Comparison of ENCODE assay signal across 8 cellular contexts in the genomic region with DNA sequence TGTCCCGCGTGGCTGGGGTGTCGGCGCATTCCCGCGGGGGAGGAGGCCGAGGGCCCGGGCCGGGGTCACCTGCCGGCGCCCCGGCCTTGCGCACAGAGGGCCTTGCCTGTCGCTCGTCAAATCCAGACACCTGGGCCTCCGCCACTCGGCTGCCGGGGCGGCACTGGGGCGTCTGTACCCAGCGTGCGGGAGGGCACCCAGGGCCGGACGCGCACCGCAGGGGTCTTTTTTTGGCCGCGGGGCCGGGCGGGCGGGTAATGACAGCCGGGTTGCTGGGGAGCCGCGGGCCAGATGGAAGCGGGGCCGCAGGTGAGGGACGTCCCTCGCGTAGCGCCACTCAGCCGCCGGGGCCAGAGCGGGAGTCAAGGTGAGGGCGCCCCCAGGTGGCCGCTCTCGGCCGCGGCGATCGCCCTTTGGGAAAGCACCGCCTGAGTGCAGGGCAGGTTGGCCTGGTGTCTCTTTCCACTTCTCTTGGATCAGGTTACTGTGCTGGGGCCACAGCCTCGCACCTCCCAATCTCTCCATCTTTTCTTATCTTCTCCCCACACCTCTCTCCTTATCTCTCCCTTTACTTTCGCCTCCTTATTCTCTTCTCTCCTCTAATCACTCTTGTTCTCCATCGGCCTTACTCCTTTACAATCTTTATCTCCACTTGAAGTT. TPM values are rescaled to one million over a fixed set of nuclear protein-coding genes. Genes with fewer than 3 reads are reported as not detected.
DNase-seq lines count a peak whose midpoint lies in the region; ATAC-seq and TF ChIP-seq lines count a peak whose summit lies in the region.

No MANE protein-coding gene starts in this region.

- no peak for TF ChIP-seq RAD21 in SK-N-SH (IDR thresholded peaks at IDR 0.05; ENCODE audit: low read length)

- H2AFZ ChIP-seq in SK-N-SH (ENCODE audit: low read depth), result no peak overlapping the region

- CTCF ChIA-PET in SK-N-SH (lab: Yijun Ruan, JAX), result interaction anchor here (0.6 to 4.2 kb wide), 9 partner anchors 9 to 50 kb away, joined by 3 to 12 read pairs (median 4); no protein-coding TSS in a partner anchor

- peak; percentile 54 for TF ChIP-seq CTCF in SK-N-SH (IDR thresholded peaks at IDR 0.05)
- peak; percentile 86 for TF ChIP-seq CTCF in mesothelial cell of epicardium (IDR thresholded peaks at IDR 0.05; ENCODE audit: unreplicated experiment)

- H3K9ac ChIP-seq in SK-N-SH (no peak overlapping the region), endocrine pancreas (ENCODE audit: control insufficient read depth, insufficient read depth, low read length) (peak overlapping the region; percentile 19)

- peak overlapping the region; percentile 47 for H3K27ac Mint-ChIP-seq in mesothelial cell of epicardium

- H4K20me1 ChIP-seq in SK-N-SH (ENCODE audit: insufficient read depth), result no peaks in the 10 kb centered on the region

- WGBS in SK-N-SH (ENCODE audit: low lambda C conversion rate), result 84% methylated on average over 44 of the region's 54 CpGs

- POLR2A ChIA-PET in SK-N-SH (lab: Yijun Ruan, JAX), result no interaction called here

- H3K36me3 ChIP-seq in SK-N-SH (replicated peaks in 1 of 2; ENCODE audit: control insufficient read depth in 1 of 2, insufficient read depth in 2 of 2, low read length in 1 of 2), result peaks cover 4 to 10% of the 10 kb centered on the region in 2 experiments
- no peaks in the 10 kb centered on the region for H3K36me3 ChIP-seq in endocrine pancreas (ENCODE audit: control insufficient read depth, insufficient read depth, low read length)

- H3K4me1 ChIP-seq in SK-N-SH (ENCODE audit: control insufficient read depth in 1 of 2, insufficient read depth in 2 of 2, low read depth in 1 of 2, low read length in 1 of 2) (peaks cover 16 to 41% of the 10 kb centered on the region in 2 experiments), endocrine pancreas (ENCODE audit: control insufficient read depth, insufficient read depth, low read length) (no peaks in the 10 kb centered on the region)

- H3K27me3 ChIP-seq in SK-N-SH (ENCODE audit: insufficient read depth) (no peaks in the 10 kb centered on the region), endocrine pancreas (ENCODE audit: control insufficient read depth, insufficient read depth, low read length) (no peaks in the 10 kb centered on the region)

- no peak for ATAC-seq in SK-N-SH treated with all-trans-retinoic acid at 6 μM for 48 hours
- no peak for ATAC-seq in GM21717 (IDR thresholded peaks at IDR 0.05; ENCODE audit: unreplicated experiment)

- no peak for DNase-seq in SK-N-SH
- DNase-seq in NCI-H1048 (lab: John Stamatoyannopoulos, UW), result peak; percentile 37
- DNase-seq in activated CD8-positive, alpha-beta memory T cell treated with anti-CD3 and anti-CD28 coated beads, Interleukin-2, amount 50 U/mL, for 24 hours (ENCODE audit: extremely low read depth), result peak; percentile 44
- DNase-seq in mesothelial cell of epicardium (ENCODE audit: low spot score in 2 of 2, unreplicated experiment in 2 of 2), result peak; percentile 64 to 86
- peak; percentile 82 to 85 for DNase-seq in stimulated activated CD8-positive, alpha-beta memory T cell treated with anti-CD3 and anti-CD28 coated beads, Interleukin-2, amount 100 ng/mL, for 48 hours (ENCODE audit: low read depth in 2 of 2)

- H3F3A ChIP-seq in SK-N-SH (replicated peaks; ENCODE audit: insufficient read depth), result peaks cover 22% of the 10 kb centered on the region

- H3K27ac ChIP-seq in SK-N-SH (ENCODE audit: low read depth in 2 of 2, low read length in 1 of 2), result no peak overlapping the region

- no peaks in the 10 kb centered on the region for H3K9me3 Mint-ChIP-seq in mesothelial cell of epicardium

- peaks cover 76% of the 10 kb centered on the region for H3K79me2 ChIP-seq in SK-N-SH (ENCODE audit: insufficient read depth)

- TF ChIP-seq EP300 in SK-N-SH (IDR thresholded peaks at IDR 0.05; ENCODE audit: borderline replicate concordance in 1 of 2, low read depth in 1 of 2, low read length in 1 of 2), result no peak

- peak overlapping the region; percentile 55 for H3K4me3 Mint-ChIP-seq in mesothelial cell of epicardium

- H3K4me3 ChIP-seq in SK-N-SH (ENCODE audit: low read depth in 2 of 2, low read length in 1 of 2) (no peak overlapping the region; a peak in 1 of 4 replicates), endocrine pancreas (ENCODE audit: control insufficient read depth, insufficient read depth, low read length) (no peak overlapping the region)

- H3K9me3 ChIP-seq in SK-N-SH (no peaks in the 10 kb centered on the region), endocrine pancreas (ENCODE audit: control insufficient read depth, low read length) (no peaks in the 10 kb centered on the region)

- peaks cover 72% of the 10 kb centered on the region for H3K4me1 Mint-ChIP-seq in mesothelial cell of epicardium

- no peaks in the 10 kb centered on the region for H3K36me3 Mint-ChIP-seq in mesothelial cell of epicardium

- no peak overlapping the region for H3K4me2 ChIP-seq in SK-N-SH

- peaks cover 34% of the 10 kb centered on the region for H3K27me3 Mint-ChIP-seq in mesothelial cell of epicardium (ENCODE audit: low read depth)

- H3K9me2 ChIP-seq in SK-N-SH, result no peaks in the 10 kb centered on the region

TF ChIP-seq in SK-N-SH, 30 proteins besides CTCF, POLR2A, EP300 and RAD21:
- TF ChIP-seq NFIC (IDR thresholded peaks at IDR 0.05; ENCODE audit: borderline replicate concordance) (no peak), ELF1 (IDR thresholded peaks at IDR 0.05) (no peak), MXI1 (IDR thresholded peaks at IDR 0.05; ENCODE audit: low read depth, low read length) (no peak)
- TF ChIP-seq, protein P1, sequence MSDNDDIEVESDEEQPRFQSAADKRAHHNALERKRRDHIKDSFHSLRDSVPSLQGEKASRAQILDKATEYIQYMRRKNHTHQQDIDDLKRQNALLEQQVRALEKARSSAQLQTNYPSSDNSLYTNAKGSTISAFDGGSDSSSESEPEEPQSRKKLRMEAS (IDR thresholded peaks at IDR 0.05; ENCODE audit: low read depth), result no peak
- TF ChIP-seq, protein P2, sequence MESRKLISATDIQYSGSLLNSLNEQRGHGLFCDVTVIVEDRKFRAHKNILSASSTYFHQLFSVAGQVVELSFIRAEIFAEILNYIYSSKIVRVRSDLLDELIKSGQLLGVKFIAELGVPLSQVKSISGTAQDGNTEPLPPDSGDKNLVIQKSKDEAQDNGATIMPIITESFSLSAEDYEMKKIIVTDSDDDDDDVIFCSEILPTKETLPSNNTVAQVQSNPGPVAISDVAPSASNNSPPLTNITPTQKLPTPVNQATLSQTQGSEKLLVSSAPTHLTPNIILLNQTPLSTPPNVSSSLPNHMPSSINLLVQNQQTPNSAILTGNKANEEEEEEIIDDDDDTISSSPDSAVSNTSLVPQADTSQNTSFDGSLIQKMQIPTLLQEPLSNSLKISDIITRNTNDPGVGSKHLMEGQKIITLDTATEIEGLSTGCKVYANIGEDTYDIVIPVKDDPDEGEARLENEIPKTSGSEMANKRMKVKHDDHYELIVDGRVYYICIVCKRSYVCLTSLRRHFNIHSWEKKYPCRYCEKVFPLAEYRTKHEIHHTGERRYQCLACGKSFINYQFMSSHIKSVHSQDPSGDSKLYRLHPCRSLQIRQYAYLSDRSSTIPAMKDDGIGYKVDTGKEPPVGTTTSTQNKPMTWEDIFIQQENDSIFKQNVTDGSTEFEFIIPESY (IDR thresholded peaks at IDR 0.05; ENCODE audit: borderline replicate concordance, low read depth), result no peak

TF ChIP-seq in SK-N-SH treated with all-trans-retinoic acid at 6 μM for 48 hours, 23 proteins besides CTCF, POLR2A, EP300 and RAD21 (continues in another document):
- TF ChIP-seq ISL1 (CRISPR knock-in tag; IDR thresholded peaks at IDR 0.05) (no peak), ZNF70 (CRISPR knock-in tag; IDR thresholded peaks at IDR 0.05) (no peak), CSDC2 (CRISPR knock-in tag; IDR thresholded peaks at IDR 0.05) (no peak), TOX (CRISPR knock-in tag; IDR thresholded peaks at IDR 0.05; ENCODE audit: borderline replicate concordance) (no peak)
- TF ChIP-seq, protein P3, sequence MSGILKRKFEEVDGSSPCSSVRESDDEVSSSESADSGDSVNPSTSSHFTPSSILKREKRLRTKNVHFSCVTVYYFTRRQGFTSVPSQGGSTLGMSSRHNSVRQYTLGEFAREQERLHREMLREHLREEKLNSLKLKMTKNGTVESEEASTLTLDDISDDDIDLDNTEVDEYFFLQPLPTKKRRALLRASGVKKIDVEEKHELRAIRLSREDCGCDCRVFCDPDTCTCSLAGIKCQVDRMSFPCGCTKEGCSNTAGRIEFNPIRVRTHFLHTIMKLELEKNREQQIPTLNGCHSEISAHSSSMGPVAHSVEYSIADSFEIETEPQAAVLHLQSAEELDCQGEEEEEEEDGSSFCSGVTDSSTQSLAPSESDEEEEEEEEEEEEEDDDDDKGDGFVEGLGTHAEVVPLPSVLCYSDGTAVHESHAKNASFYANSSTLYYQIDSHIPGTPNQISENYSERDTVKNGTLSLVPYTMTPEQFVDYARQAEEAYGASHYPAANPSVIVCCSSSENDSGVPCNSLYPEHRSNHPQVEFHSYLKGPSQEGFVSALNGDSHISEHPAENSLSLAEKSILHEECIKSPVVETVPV (CRISPR knock-in tag; IDR thresholded peaks at IDR 0.05), result no peak
- TF ChIP-seq, protein P4, sequence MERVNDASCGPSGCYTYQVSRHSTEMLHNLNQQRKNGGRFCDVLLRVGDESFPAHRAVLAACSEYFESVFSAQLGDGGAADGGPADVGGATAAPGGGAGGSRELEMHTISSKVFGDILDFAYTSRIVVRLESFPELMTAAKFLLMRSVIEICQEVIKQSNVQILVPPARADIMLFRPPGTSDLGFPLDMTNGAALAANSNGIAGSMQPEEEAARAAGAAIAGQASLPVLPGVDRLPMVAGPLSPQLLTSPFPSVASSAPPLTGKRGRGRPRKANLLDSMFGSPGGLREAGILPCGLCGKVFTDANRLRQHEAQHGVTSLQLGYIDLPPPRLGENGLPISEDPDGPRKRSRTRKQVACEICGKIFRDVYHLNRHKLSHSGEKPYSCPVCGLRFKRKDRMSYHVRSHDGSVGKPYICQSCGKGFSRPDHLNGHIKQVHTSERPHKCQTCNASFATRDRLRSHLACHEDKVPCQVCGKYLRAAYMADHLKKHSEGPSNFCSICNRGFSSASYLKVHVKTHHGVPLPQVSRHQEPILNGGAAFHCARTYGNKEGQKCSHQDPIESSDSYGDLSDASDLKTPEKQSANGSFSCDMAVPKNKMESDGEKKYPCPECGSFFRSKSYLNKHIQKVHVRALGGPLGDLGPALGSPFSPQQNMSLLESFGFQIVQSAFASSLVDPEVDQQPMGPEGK (CRISPR knock-in tag; IDR thresholded peaks at IDR 0.05; ENCODE audit: borderline replicate concordance), result no peak

RNA-seq across cellular contexts. Expression of a gene that starts 3.5 kb away (rescaled TPM):
- 89.4 and 104 TPM in 2 replicates for polyA plus RNA-seq in SK-N-SH (2012; rRNA removed)
- 37.8 and 52.6 TPM in 2 replicates for polyA plus RNA-seq in SK-N-SH (2012; cell fraction: cytosol; rRNA removed)
- 270 and 294 TPM in 2 replicates for polyA plus RNA-seq in SK-N-SH (2012; cell fraction: nucleus; rRNA removed)
- total RNA-seq in mesothelial cell of epicardium, result 138 to 148 TPM (median 139 TPM) in 3 replicates

RNA-seq across cellular contexts. Expression of a gene that starts 38.7 kb away (rescaled TPM):
- 128 and 162 TPM in 2 replicates for polyA plus RNA-seq in SK-N-SH (2012; rRNA removed)
- 169 and 180 TPM in 2 replicates for polyA plus RNA-seq in SK-N-SH (2012; cell fraction: cytosol; rRNA removed)
- 42.1 and 91.4 TPM in 2 replicates for polyA plus RNA-seq in SK-N-SH (2012; cell fraction: nucleus; rRNA removed)
- total RNA-seq in mesothelial cell of epicardium, result 139 to 144 TPM (median 140 TPM) in 3 replicates

RNA-seq across cellular contexts. Expression of a gene that starts 45.2 kb away (rescaled TPM):
- 23.4 and 30.8 TPM in 2 replicates for polyA plus RNA-seq in SK-N-SH (2012; rRNA removed)
- polyA plus RNA-seq in SK-N-SH (2012; cell fraction: cytosol; rRNA removed), result 29.0 and 29.7 TPM in 2 replicates
- 25.3 and 30.0 TPM in 2 replicates for polyA plus RNA-seq in SK-N-SH (2012; cell fraction: nucleus; rRNA removed)
- total RNA-seq in mesothelial cell of epicardium, result 22.3 to 24.1 TPM (median 23.7 TPM) in 3 replicates
